24 cellular contexts compared by ENCODE assay signal in genomic region chr15:23860846-23861245, GRCh38.
DNase-seq lines count a peak whose midpoint lies in the region; TF ChIP-seq lines count a peak whose summit lies in the region.
"Had no signal": no experiment of that assay in that cellular context is flagged by ENCODE, and none has a peak within 500 bp of the region (broad histone marks: within the 10 kb centered on the region; RNA-seq: fewer than 3 reads in every experiment).

No MANE protein-coding gene starts in this region.

- H3K4me1 ChIP-seq in H9 (ENCODE audit: insufficient read depth, low read length), result no peaks in the 10 kb centered on the region
- H3K4me1 ChIP-seq in HAP-1, result no peaks in the 10 kb centered on the region
- H3K4me1 ChIP-seq: A549 had no signal

- no peak overlapping the region for H3K4me3 ChIP-seq in HAP-1
- H3K4me3 ChIP-seq: A549; BLaER1 treated with 17β-estradiol and CSF1 and Interleukin-3, amounts not matched to agents 10 nM and 100 nM; GM23248; MG63 had no signal

- peaks cover 15 to 20% of the 10 kb centered on the region in 2 experiments for H3K4me1 Mint-ChIP-seq in H9
- H3K4me1 Mint-ChIP-seq in brain, result peaks cover 52% of the 10 kb centered on the region
- H3K4me1 Mint-ChIP-seq in mesothelial cell of epicardium, result peaks cover 6% of the 10 kb centered on the region
- peaks cover 9% of the 10 kb centered on the region for H3K4me1 Mint-ChIP-seq in progenitor cell of endocrine pancreas (ENCODE audit: low read depth)

- in situ Hi-C loops in HAP-1 (cut with MboI; ENCODE audit: low sequenced_read_pairs), result no loop called here

- no peaks in the 10 kb centered on the region for H3K36me3 ChIP-seq in HAP-1 (replicated peaks)
- H3K36me3 ChIP-seq: BLaER1 treated with 17β-estradiol and CSF1 and Interleukin-3, amounts not matched to agents 10 nM and 100 nM; MG63 had no signal

- no peak overlapping the region for H2BK5ac ChIP-seq in H9 (ENCODE audit: insufficient read length, low read length)

- no CpG with 5 or more reads among the region's 10 CpGs for WGBS in H9 (ENCODE audit: extremely low coverage, insufficient read length, low lambda C conversion rate)

- TF ChIP-seq CTCF in H9 (conservative IDR thresholded peaks at IDR 0.05) (0 out of 3 replicates have a peak, but pooled peaks have one; percentile 2), brain (conservative IDR thresholded peaks at IDR 0.05) (no peak), mesothelial cell of epicardium (IDR thresholded peaks at IDR 0.05; ENCODE audit: unreplicated experiment) (no peak), progenitor cell of endocrine pancreas (IDR thresholded peaks at IDR 0.05; ENCODE audit: unreplicated experiment) (no peak)

- H2BK12ac ChIP-seq in H9 (ENCODE audit: insufficient read length, low read depth, low read length), result no peak overlapping the region

- H3K36me3 Mint-ChIP-seq in H9 (ENCODE audit: insufficient read depth in 1 of 3, low read depth in 3 of 3), result peaks cover 0 to 5% (median 4%) of the 10 kb centered on the region in 3 experiments; a peak in 5 of 7 replicates
- no peaks in the 10 kb centered on the region for H3K36me3 Mint-ChIP-seq in brain
- no peaks in the 10 kb centered on the region for H3K36me3 Mint-ChIP-seq in mesothelial cell of epicardium
- no peaks in the 10 kb centered on the region for H3K36me3 Mint-ChIP-seq in progenitor cell of endocrine pancreas (ENCODE audit: insufficient read depth)

- H3K27me3 Mint-ChIP-seq in H9 (ENCODE audit: low read depth) (peaks cover 1% of the 10 kb centered on the region), brain (peaks cover 4% of the 10 kb centered on the region), mesothelial cell of epicardium (ENCODE audit: low read depth) (no peaks in the 10 kb centered on the region), progenitor cell of endocrine pancreas (no peaks in the 10 kb centered on the region)
- H3K27me3 Mint-ChIP-seq: CD4-positive, alpha-beta T cell had no signal

- H3K4ac ChIP-seq in H9 (ENCODE audit: low read depth, low read length), result no peak overlapping the region

- no peak overlapping the region for H2BK120ac ChIP-seq in H9 (ENCODE audit: low read depth, low read length, poor library complexity, severe bottlenecking)

- no peak overlapping the region for H3T11ph ChIP-seq in H9 (ENCODE audit: low read length)

- no peak overlapping the region for H4K91ac ChIP-seq in H9 (ENCODE audit: insufficient read length, low read depth, low read length)

- no peaks in the 10 kb centered on the region for H4K20me1 ChIP-seq in H9 (ENCODE audit: control insufficient read depth, insufficient read depth, insufficient read length)
- H4K20me1 ChIP-seq: BLaER1 treated with 17β-estradiol and CSF1 and Interleukin-3, amounts not matched to agents 10 nM and 100 nM had no signal

- H2AFZ ChIP-seq in H9 (ENCODE audit: low read length), result no peak overlapping the region
- H2AFZ ChIP-seq: GM23248 had no signal

- DNase-seq in H9 (no peak), mesothelial cell of epicardium (ENCODE audit: low spot score in 2 of 2, unreplicated experiment in 2 of 2) (no peak), progenitor cell of endocrine pancreas (ENCODE audit: low spot score, unreplicated experiment) (no peak), NCI-H2196 (lab: John Stamatoyannopoulos, UW; ENCODE audit: unreplicated experiment) (no peak), NCI-H524 treated with DMSO at 0.1 percent for 48 hours (lab: John Stamatoyannopoulos, UW) (no peak), HAP-1 (ENCODE audit: low spot score in 2 of 2) (no peak), D341Med (ENCODE audit: low spot score) (no peak)
- DNase-seq: AML-193; CD4-positive, alpha-beta T cell; COR-L47; GDM1; GM23248; IMR-90; KG1; MG63; NCI-H2029; NCI-H446 treated with DMSO at 0.1 percent for 48 hours; NCI-H526 treated with DMSO at 0.1 percent for 48 hours; RPMI8226; SHP77 treated with DMSO at 0.1 percent for 48 hours; T-helper 1 cell had no signal

- H4K5ac ChIP-seq in H9 (ENCODE audit: insufficient read length, low read depth, low read length), result no peak overlapping the region

- H3K27ac ChIP-seq in H9 (ENCODE audit: insufficient read length, low read depth, low read length), result no peak overlapping the region
- H3K27ac ChIP-seq: A549; BLaER1 treated with 17β-estradiol and CSF1 and Interleukin-3, amounts not matched to agents 10 nM and 100 nM; GM23248 had no signal

- H2AK5ac ChIP-seq in H9 (ENCODE audit: insufficient read length, low read length), result no peak overlapping the region

- H3K4me3 Mint-ChIP-seq in H9 (peak overlapping the region; percentile 17 to 40; a peak in 1 of 5 replicates), brain (peak overlapping the region in 2 of 5 experiments; percentile 13 to 39), mesothelial cell of epicardium (peak overlapping the region; percentile 14), progenitor cell of endocrine pancreas (ENCODE audit: low read depth) (peak overlapping the region; percentile 49)
- H3K4me3 Mint-ChIP-seq: CD4-positive, alpha-beta T cell had no signal

- H3K79me2 ChIP-seq in H9 (ENCODE audit: insufficient read depth, low read length), result no peaks in the 10 kb centered on the region; the same call in 1 of the 2 replicates

- H3K4me2 ChIP-seq in H9 (ENCODE audit: insufficient read depth, insufficient read length, low read length), result peak overlapping the region; percentile 41
- H3K4me2 ChIP-seq: A549; BLaER1 treated with 17β-estradiol and CSF1 and Interleukin-3, amounts not matched to agents 10 nM and 100 nM had no signal

- H2BK15ac ChIP-seq in H9 (ENCODE audit: low read depth, low read length), result no peak overlapping the region

- peaks cover 53 to 66% of the 10 kb centered on the region in 2 experiments for H3K9me3 Mint-ChIP-seq in H9
- peaks cover 0 to 22% (median 3%) of the 10 kb centered on the region in 5 experiments for H3K9me3 Mint-ChIP-seq in brain
- H3K9me3 Mint-ChIP-seq in mesothelial cell of epicardium, result peaks cover 14% of the 10 kb centered on the region
- no peaks in the 10 kb centered on the region for H3K9me3 Mint-ChIP-seq in progenitor cell of endocrine pancreas (ENCODE audit: low read depth)
- H3K9me3 Mint-ChIP-seq: CD4-positive, alpha-beta T cell had no signal

- no peak overlapping the region for H2BK20ac ChIP-seq in H9 (ENCODE audit: low read depth, low read length, poor library complexity, severe bottlenecking)

- no peak overlapping the region for H3K23ac ChIP-seq in H9 (ENCODE audit: insufficient read length, low read depth, low read length)

- no peaks in the 10 kb centered on the region for H3K79me1 ChIP-seq in H9 (ENCODE audit: insufficient read depth, low read depth, low read length, poor library complexity, severe bottlenecking)

- H3K9me3 ChIP-seq in H9 (ENCODE audit: control insufficient read depth, low read depth, low read length), result peaks cover 31% of the 10 kb centered on the region
- no peaks in the 10 kb centered on the region for H3K9me3 ChIP-seq in HAP-1
- H3K9me3 ChIP-seq: A549; BLaER1 treated with 17β-estradiol and CSF1 and Interleukin-3, amounts not matched to agents 10 nM and 100 nM; MG63 had no signal

- H3K23me2 ChIP-seq in H9 (ENCODE audit: insufficient read length, low read depth, low read length, poor library complexity, severe bottlenecking), result peaks cover 2% of the 10 kb centered on the region

- H3K56ac ChIP-seq in H9 (ENCODE audit: insufficient read length, low read depth, low read length), result no peak overlapping the region

- H3K14ac ChIP-seq in H9 (ENCODE audit: insufficient read depth, low read length), result no peak overlapping the region

- H4K8ac ChIP-seq in H9 (replicated peaks; ENCODE audit: insufficient read length, low read depth, low read length), result no peak overlapping the region

- H3K27ac Mint-ChIP-seq in H9 (no peak overlapping the region; a peak in 2 of 7 replicates), brain (peak overlapping the region in 3 of 5 experiments; percentile 85 to 92 (median 85)), mesothelial cell of epicardium (no peak overlapping the region), progenitor cell of endocrine pancreas (no peak overlapping the region)
- H3K27ac Mint-ChIP-seq: CD4-positive, alpha-beta T cell had no signal

- H3K18ac ChIP-seq in H9 (ENCODE audit: insufficient read length, low read depth, low read length), result no peak overlapping the region

- H3K27me3 ChIP-seq in H9 (ENCODE audit: insufficient read depth, low read length) (no peaks in the 10 kb centered on the region), HAP-1 (ENCODE audit: low read depth) (no peaks in the 10 kb centered on the region)
- H3K27me3 ChIP-seq: BLaER1 treated with 17β-estradiol and CSF1 and Interleukin-3, amounts not matched to agents 10 nM and 100 nM; MG63 had no signal

- no peak overlapping the region for H3K9ac ChIP-seq in H9 (ENCODE audit: extremely low read depth, insufficient read length, low read length)
- H3K9ac ChIP-seq: BLaER1 treated with 17β-estradiol and CSF1 and Interleukin-3, amounts not matched to agents 10 nM and 100 nM; GM23248 had no signal

Comparison
In these comparisons a context has a peak if more than half of its experiments do, and no peak if none do; other contexts are left out.
1. H3K27ac Mint-ChIP-seq: peak in brain (3 of 5); none in H9 (0 of 3), mesothelial cell of epicardium (single experiment) and progenitor cell of endocrine pancreas (single experiment).